Comparison of ENCODE assay signal across 1 cellular context in genomic region chr12:123528858-123529257, GRCh38.
TF ChIP-seq lines count a peak whose summit lies in the region.

No MANE protein-coding gene starts in this region.

TF ChIP-seq in K562, 482 proteins besides CTCF, POLR2A, EP300 and RAD21:
- TF ChIP-seq ZBTB11 (CRISPR knock-in tag; IDR thresholded peaks at IDR 0.05) (no peak), ZC3H11A (IDR thresholded peaks at IDR 0.05; ENCODE audit: low read depth, low read length) (no peak), PHB2 (IDR thresholded peaks at IDR 0.05; ENCODE audit: low read depth) (no peak), ZZZ3 (IDR thresholded peaks at IDR 0.05) (no peak), ZMIZ1 (IDR thresholded peaks at IDR 0.05; ENCODE audit: low read depth in 2 of 2, low read length in 2 of 2) (no peak), ZNF197 (CRISPR knock-in tag; IDR thresholded peaks at IDR 0.05; ENCODE audit: low read depth) (no peak), BCOR (IDR thresholded peaks at IDR 0.05) (peak; percentile 73), ZNF347 (CRISPR knock-in tag; IDR thresholded peaks at IDR 0.05; ENCODE audit: low read depth) (no peak), E2F5 (CRISPR knock-in tag; IDR thresholded peaks at IDR 0.05) (no peak), GTF2B (IDR thresholded peaks at IDR 0.05; ENCODE audit: extremely low read depth, insufficient read length) (no peak), KDM1A (IDR thresholded peaks at IDR 0.05) (peak in 1 of 2 experiments; percentile 27; a peak in 1 of 4 replicates), MYC (IDR thresholded peaks at IDR 0.05; ENCODE audit: low read depth, low read length) (no peak), MYC (CRISPR knock-in tag; IDR thresholded peaks at IDR 0.05; ENCODE audit: borderline replicate concordance, low read depth) (no peak), ZNF239 (CRISPR knock-in tag; IDR thresholded peaks at IDR 0.05) (no peak), ZFP36 (IDR thresholded peaks at IDR 0.05; ENCODE audit: low read depth, low read length, partially characterized antibody) (peak; percentile 54), KAT7 (CRISPR knock-in tag; IDR thresholded peaks at IDR 0.05; ENCODE audit: borderline replicate concordance) (no peak), NR4A1 (CRISPR knock-in tag; IDR thresholded peaks at IDR 0.05) (no peak), NR4A1 (tag; IDR thresholded peaks at IDR 0.05) (no peak), XRCC4 (IDR thresholded peaks at IDR 0.05; ENCODE audit: extremely low read depth, insufficient read depth, insufficient read length) (no peak), ETV1 (tag; conservative IDR thresholded peaks at IDR 0.05; ENCODE audit: low read depth) (no peak), PML (IDR thresholded peaks at IDR 0.05; ENCODE audit: low read length) (no peak), ZNF12 (CRISPR knock-in tag; IDR thresholded peaks at IDR 0.05) (no peak), POLR3G (IDR thresholded peaks at IDR 0.05; ENCODE audit: extremely low read depth, insufficient read length, insufficient replicate concordance) (no peak), HEY1 (CRISPR knock-in tag; IDR thresholded peaks at IDR 0.05; ENCODE audit: borderline replicate concordance) (no peak), PRMT5 (CRISPR knock-in tag; IDR thresholded peaks at IDR 0.05) (no peak), FIP1L1 (IDR thresholded peaks at IDR 0.05; ENCODE audit: low read depth, low read length, poor library complexity, severe bottlenecking) (no peak), ZSCAN29 (IDR thresholded peaks at IDR 0.05) (no peak), SMARCA5 (IDR thresholded peaks at IDR 0.05) (peak; percentile 58; the same call in 1 of the 2 replicates), ATF1 (CRISPR knock-in tag; IDR thresholded peaks at IDR 0.05) (no peak), ATF1 (tag; IDR thresholded peaks at IDR 0.05) (no peak), CXXC5 (CRISPR knock-in tag; IDR thresholded peaks at IDR 0.05) (no peak), DMBX1 (CRISPR knock-in tag; IDR thresholded peaks at IDR 0.05; ENCODE audit: borderline replicate concordance) (no peak), RBM25 (IDR thresholded peaks at IDR 0.05; ENCODE audit: low read depth, low read length, severe bottlenecking) (peak; percentile 64), ZBTB40 (IDR thresholded peaks at IDR 0.05) (no peak), ZBTB40 (CRISPR knock-in tag; IDR thresholded peaks at IDR 0.05) (no peak)
- TF ChIP-seq, protein P1, sequence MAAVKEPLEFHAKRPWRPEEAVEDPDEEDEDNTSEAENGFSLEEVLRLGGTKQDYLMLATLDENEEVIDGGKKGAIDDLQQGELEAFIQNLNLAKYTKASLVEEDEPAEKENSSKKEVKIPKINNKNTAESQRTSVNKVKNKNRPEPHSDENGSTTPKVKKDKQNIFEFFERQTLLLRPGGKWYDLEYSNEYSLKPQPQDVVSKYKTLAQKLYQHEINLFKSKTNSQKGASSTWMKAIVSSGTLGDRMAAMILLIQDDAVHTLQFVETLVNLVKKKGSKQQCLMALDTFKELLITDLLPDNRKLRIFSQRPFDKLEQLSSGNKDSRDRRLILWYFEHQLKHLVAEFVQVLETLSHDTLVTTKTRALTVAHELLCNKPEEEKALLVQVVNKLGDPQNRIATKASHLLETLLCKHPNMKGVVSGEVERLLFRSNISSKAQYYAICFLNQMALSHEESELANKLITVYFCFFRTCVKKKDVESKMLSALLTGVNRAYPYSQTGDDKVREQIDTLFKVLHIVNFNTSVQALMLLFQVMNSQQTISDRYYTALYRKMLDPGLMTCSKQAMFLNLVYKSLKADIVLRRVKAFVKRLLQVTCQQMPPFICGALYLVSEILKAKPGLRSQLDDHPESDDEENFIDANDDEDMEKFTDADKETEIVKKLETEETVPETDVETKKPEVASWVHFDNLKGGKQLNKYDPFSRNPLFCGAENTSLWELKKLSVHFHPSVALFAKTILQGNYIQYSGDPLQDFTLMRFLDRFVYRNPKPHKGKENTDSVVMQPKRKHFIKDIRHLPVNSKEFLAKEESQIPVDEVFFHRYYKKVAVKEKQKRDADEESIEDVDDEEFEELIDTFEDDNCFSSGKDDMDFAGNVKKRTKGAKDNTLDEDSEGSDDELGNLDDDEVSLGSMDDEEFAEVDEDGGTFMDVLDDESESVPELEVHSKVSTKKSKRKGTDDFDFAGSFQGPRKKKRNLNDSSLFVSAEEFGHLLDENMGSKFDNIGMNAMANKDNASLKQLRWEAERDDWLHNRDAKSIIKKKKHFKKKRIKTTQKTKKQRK (IDR thresholded peaks at IDR 0.05; ENCODE audit: borderline replicate concordance, low read depth, low read length): no peak
- TF ChIP-seq, protein P2, sequence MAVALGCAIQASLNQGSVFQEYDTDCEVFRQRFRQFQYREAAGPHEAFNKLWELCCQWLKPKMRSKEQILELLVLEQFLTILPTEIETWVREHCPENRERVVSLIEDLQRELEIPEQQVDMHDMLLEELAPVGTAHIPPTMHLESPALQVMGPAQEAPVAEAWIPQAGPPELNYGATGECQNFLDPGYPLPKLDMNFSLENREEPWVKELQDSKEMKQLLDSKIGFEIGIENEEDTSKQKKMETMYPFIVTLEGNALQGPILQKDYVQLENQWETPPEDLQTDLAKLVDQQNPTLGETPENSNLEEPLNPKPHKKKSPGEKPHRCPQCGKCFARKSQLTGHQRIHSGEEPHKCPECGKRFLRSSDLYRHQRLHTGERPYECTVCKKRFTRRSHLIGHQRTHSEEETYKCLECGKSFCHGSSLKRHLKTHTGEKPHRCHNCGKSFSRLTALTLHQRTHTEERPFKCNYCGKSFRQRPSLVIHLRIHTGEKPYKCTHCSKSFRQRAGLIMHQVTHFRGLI (CRISPR knock-in tag; IDR thresholded peaks at IDR 0.05): no peak
- TF ChIP-seq, protein P3, sequence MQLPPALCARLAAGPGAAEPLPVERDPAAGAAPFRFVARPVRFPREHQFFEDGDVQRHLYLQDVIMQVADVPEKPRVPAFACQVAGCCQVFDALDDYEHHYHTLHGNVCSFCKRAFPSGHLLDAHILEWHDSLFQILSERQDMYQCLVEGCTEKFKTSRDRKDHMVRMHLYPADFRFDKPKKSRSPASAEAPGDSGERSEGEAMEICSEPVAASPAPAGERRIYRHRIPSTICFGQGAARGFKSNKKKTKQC (CRISPR knock-in tag; IDR thresholded peaks at IDR 0.05): no peak
